ENCODE assay signal across 7 cellular contexts in genomic region chr10:35418580-35418979, GRCh38.
DNase-seq lines count a peak whose midpoint lies in the region; ATAC-seq, FAIRE-seq and TF ChIP-seq lines count a peak whose summit lies in the region.
"Not testable (repeated sequence)": the region's sequence is repeated elsewhere in the genome, so short reads cannot be mapped to it uniquely, and the experiment has no call there.

No MANE protein-coding gene starts in this region.

- TF ChIP-seq EP300 in HepG2 (IDR thresholded peaks at IDR 0.05; ENCODE audit: low read depth in 2 of 2, low read length in 2 of 2); HepG2 (CRISPR knock-in tag; IDR thresholded peaks at IDR 0.05; ENCODE audit: borderline replicate concordance); stomach (IDR thresholded peaks at IDR 0.05): not testable (repeated sequence)

- in situ Hi-C loops in HepG2 (cut with HindIII; ENCODE audit: extremely low pct_ligation_motif_present, low pct_unique_long_range_greater_than_20kb): not testable (repeated sequence)

- H3K4me1 Mint-ChIP-seq in T-helper 17 cell (peaks cover 64% of the 10 kb centered on the region), astrocyte (ENCODE audit: low read depth, unreplicated experiment) (peaks cover 78% of the 10 kb centered on the region)

- H3K27ac Mint-ChIP-seq in T-helper 17 cell: peak overlapping the region; percentile 62
- not testable (repeated sequence) for H3K27ac Mint-ChIP-seq in astrocyte (ENCODE audit: unreplicated experiment)

- H3K36me3 Mint-ChIP-seq in T-helper 17 cell (ENCODE audit: low read depth); astrocyte (ENCODE audit: low read depth, unreplicated experiment): not testable (repeated sequence)

- not testable (repeated sequence) for H3K9ac ChIP-seq in astrocyte (ENCODE audit: low read length); HepG2 (ENCODE audit: insufficient read depth, low read depth, low read length); neuronal stem cell (ENCODE audit: low read depth, low read length, poor library complexity)

- not testable (repeated sequence) for H2BK12ac ChIP-seq in neuronal stem cell (ENCODE audit: low read length)

- not testable (repeated sequence) for H3K23ac ChIP-seq in neuronal stem cell (ENCODE audit: low read depth, low read length, poor library complexity)

- not testable (repeated sequence) for H2BK5ac ChIP-seq in neuronal stem cell (ENCODE audit: low read length)

- not testable (repeated sequence) for ATAC-seq in T-helper 17 cell, HepG2

- not testable (repeated sequence) for H2AFZ ChIP-seq in astrocyte (ENCODE audit: low read depth, low read length); HepG2 (ENCODE audit: low read length); neuronal stem cell (ENCODE audit: low read length)

- CTCF ChIA-PET in HepG2 (lab: Yijun Ruan, JAX; ENCODE audit: low intra/inter-chr PET ratio, low total read pairs): not testable (repeated sequence)

- POLR2A ChIA-PET in HepG2 (lab: Yijun Ruan, JAX): interaction anchor here (0.9 kb wide), 1 partner anchor 54 kb away, joined by 3 read pairs; no protein-coding TSS in a partner anchor

- H4K8ac ChIP-seq in neuronal stem cell (ENCODE audit: low read depth, low read length): not testable (repeated sequence)

- H3K27me3 ChIP-seq in astrocyte (ENCODE audit: insufficient read depth, low read length); HepG2 (ENCODE audit: control insufficient read depth in 1 of 2, insufficient read depth in 2 of 2, low read length in 2 of 2); neuronal stem cell (ENCODE audit: control insufficient read depth in 3 of 3, insufficient read depth in 3 of 3, low read depth in 1 of 3, low read length in 3 of 3); stomach; uterus: not testable (repeated sequence)

- H3K27me3 Mint-ChIP-seq in T-helper 17 cell; astrocyte (ENCODE audit: low read depth, unreplicated experiment): not testable (repeated sequence)

- H3K9me3 Mint-ChIP-seq in astrocyte (ENCODE audit: unreplicated experiment): not testable (repeated sequence)

- WGBS in HepG2 (ENCODE audit: low lambda C conversion rate): 97% methylated on average over 10 of the region's 10 CpGs
- no CpG with 5 or more reads among the region's 10 CpGs for WGBS in neuronal stem cell (ENCODE audit: extremely low coverage in 2 of 2, insufficient read length in 2 of 2, insufficient replicate concordance in 1 of 2), 2 donors
- WGBS in stomach, 5 donors: 90 to 98% (median 97%) methylated on average over 10 of the region's 10 CpGs

- H3K4me1 ChIP-seq in astrocyte (ENCODE audit: insufficient read depth, low read length) (peaks cover 70% of the 10 kb centered on the region), HepG2 (ENCODE audit: insufficient read depth, low read length) (peaks cover 57% of the 10 kb centered on the region), neuronal stem cell (ENCODE audit: control insufficient read depth in 2 of 2, insufficient read depth in 1 of 2, low read depth in 1 of 2, low read length in 2 of 2) (peaks cover 31 to 41% of the 10 kb centered on the region in 2 donors), stomach (peaks cover 21 to 90% (median 60%) of the 10 kb centered on the region in 4 donors), uterus (peaks cover 11 to 18% of the 10 kb centered on the region in 2 donors)

- not testable (repeated sequence) for H4K91ac ChIP-seq in neuronal stem cell (ENCODE audit: low read depth, low read length, poor library complexity)

- intact Hi-C loops in HepG2 (cut with micrococcal nuclease; ENCODE audit: unreplicated experiment); stomach (cut with DNase I; ENCODE audit: low total_unique reads); uterus (cut with DNase I; ENCODE audit: low total_unique reads): not testable (repeated sequence)

- H3K79me2 ChIP-seq in astrocyte (ENCODE audit: insufficient read depth, low read length) (peaks cover 93% of the 10 kb centered on the region), HepG2 (ENCODE audit: insufficient read depth, low read length) (peaks cover 96% of the 10 kb centered on the region)

- DNase-seq in T-helper 17 cell; astrocyte (ENCODE audit: low read depth); HepG2 (ENCODE audit: low spot score); neuronal stem cell (ENCODE audit: low spot score); stomach: not testable (repeated sequence)
- peak in 1 of 2 donors; percentile 12 for DNase-seq in uterus

- FAIRE-seq in astrocyte (lab: Jason Lieb, UNC); HepG2 (lab: Jason Lieb, UNC): not testable (repeated sequence)

- H3K4ac ChIP-seq in neuronal stem cell (ENCODE audit: low read length): not testable (repeated sequence)

- not testable (repeated sequence) for H3K4me3 ChIP-seq in astrocyte (ENCODE audit: insufficient read depth, low read depth, low read length); HepG2 (replicated peaks in 1 of 3; ENCODE audit: insufficient read depth in 1 of 3, low read depth in 2 of 3, low read length in 3 of 3); neuronal stem cell (ENCODE audit: low read length in 2 of 2); stomach; uterus

- peak overlapping the region; percentile 16 for H3K18ac ChIP-seq in neuronal stem cell (ENCODE audit: low read length)

- not testable (repeated sequence) for H3K9me3 ChIP-seq in T-helper 17 cell (ENCODE audit: control insufficient read depth, low read length, poor library complexity, severe bottlenecking); astrocyte (ENCODE audit: insufficient read depth, low read depth, low read length); HepG2 (ENCODE audit: low read length); neuronal stem cell (replicated peaks in 1 of 2; ENCODE audit: control insufficient read depth in 2 of 2, insufficient read depth in 1 of 2, low read depth in 1 of 2, low read length in 2 of 2); stomach; uterus

- H3K27ac ChIP-seq in astrocyte (ENCODE audit: low read depth, low read length); HepG2 (ENCODE audit: extremely low read length, insufficient read depth, low read length); neuronal stem cell (replicated peaks; ENCODE audit: low read length): not testable (repeated sequence)
- H3K27ac ChIP-seq in cingulate gyrus (ENCODE audit: low read depth, low read length): peak overlapping the region; percentile 30
- H3K27ac ChIP-seq in stomach: peak overlapping the region in 3 of 5 donors; percentile 23 to 61 (median 38)
- peak overlapping the region; percentile 93 to 99 for H3K27ac ChIP-seq in uterus

- H3K4me3 Mint-ChIP-seq in T-helper 17 cell: not testable (repeated sequence)
- H3K4me3 Mint-ChIP-seq in astrocyte (ENCODE audit: unreplicated experiment): peak overlapping the region; percentile 42

- not testable (repeated sequence) for H2AK5ac ChIP-seq in neuronal stem cell (ENCODE audit: low read depth, low read length)

- peaks cover 13% of the 10 kb centered on the region for H4K20me1 ChIP-seq in astrocyte (ENCODE audit: insufficient read depth, low read length)
- H4K20me1 ChIP-seq in HepG2 (ENCODE audit: insufficient read depth, low read length): not testable (repeated sequence)

- not testable (repeated sequence) for H3K14ac ChIP-seq in neuronal stem cell (ENCODE audit: low read length)

- not testable (repeated sequence) for H3K36me3 ChIP-seq in astrocyte (ENCODE audit: insufficient read depth, low read length); HepG2 (replicated peaks in 1 of 2; ENCODE audit: control insufficient read depth in 1 of 2, insufficient read depth in 2 of 2, low read length in 2 of 2); neuronal stem cell (replicated peaks in 1 of 2; ENCODE audit: control insufficient read depth in 2 of 2, insufficient read depth in 2 of 2, low read length in 2 of 2); stomach; uterus

- BruUV-seq in HepG2 (replicated peaks; lab: Mats Ljungman, UMichigan): not testable (repeated sequence)

- not testable (repeated sequence) for TF ChIP-seq POLR2A in HepG2 (IDR thresholded peaks at IDR 0.05; ENCODE audit: insufficient read depth in 1 of 2, low read depth in 2 of 2, low read length in 2 of 2); stomach (IDR thresholded peaks at IDR 0.05); uterus (IDR thresholded peaks at IDR 0.05)

- TF ChIP-seq RAD21 in HepG2 (CRISPR knock-in tag; IDR thresholded peaks at IDR 0.05): not testable (repeated sequence)

- not testable (repeated sequence) for H3K4me2 ChIP-seq in astrocyte (ENCODE audit: low read length); HepG2 (ENCODE audit: low read depth, low read length); neuronal stem cell (ENCODE audit: insufficient read depth, low read length, poor library complexity, severe bottlenecking)

- not testable (repeated sequence) for H2BK120ac ChIP-seq in neuronal stem cell (ENCODE audit: low read depth, low read length)

- not testable (repeated sequence) for TF ChIP-seq CTCF in astrocyte (IDR thresholded peaks at IDR 0.05; ENCODE audit: insufficient read depth, low read depth, low read length); HepG2 (CRISPR knock-in tag; IDR thresholded peaks at IDR 0.05); stomach (IDR thresholded peaks at IDR 0.05); uterus (IDR thresholded peaks at IDR 0.05)

- H3K79me1 ChIP-seq in neuronal stem cell (ENCODE audit: low read depth, low read length): not testable (repeated sequence)

- not testable (repeated sequence) for H2BK15ac ChIP-seq in neuronal stem cell (ENCODE audit: low read length)

TF ChIP-seq in HepG2, 621 proteins besides CTCF, POLR2A, EP300 and RAD21:
- TF ChIP-seq ZNF629 (CRISPR knock-in tag; conservative IDR thresholded peaks at IDR 0.05): peak; percentile 62; the same call in 1 of the 2 replicates
